In the genomic region with DNA sequence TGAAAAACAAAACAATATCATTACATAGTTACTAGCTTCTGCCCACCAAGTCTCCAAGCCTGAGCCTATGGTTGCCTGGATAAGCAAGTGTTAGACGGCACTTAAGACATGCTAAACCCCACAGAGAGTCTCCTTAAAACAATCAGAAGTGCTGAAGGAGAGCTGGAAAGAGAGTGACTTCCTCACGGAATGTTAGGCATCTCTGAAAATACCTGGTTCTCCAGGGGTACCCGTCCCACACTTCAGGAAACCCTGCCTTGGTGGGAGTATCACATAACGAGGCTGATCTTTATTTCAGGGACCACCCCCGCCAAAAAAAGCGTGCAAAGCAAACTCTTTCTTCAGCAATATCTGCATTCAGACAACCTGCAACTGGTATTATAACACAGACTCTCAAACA, we compare ENCODE assay signal across 39 cellular contexts. TPM values are rescaled to one million over a fixed set of nuclear protein-coding genes. Genes with fewer than 3 reads are reported as not detected.
"Had no signal": no experiment of that assay in that cellular context is flagged by ENCODE, and none has a peak within 500 bp of the region (broad histone marks: within the 10 kb centered on the region; RNA-seq: fewer than 3 reads in every experiment).

No MANE protein-coding gene starts in this region.

- H3K36me3 ChIP-seq: brain microvascular endothelial cell, esophagus squamous epithelium, gastroesophageal sphincter, heart right ventricle had no signal

- DNase-seq: activated CD4-positive, alpha-beta T cell treated with anti-CD3 and anti-CD28 coated beads for 1 hour; activated CD4-positive, alpha-beta T cell treated with anti-CD3 and anti-CD28 coated beads for 4 hours; activated CD4-positive, alpha-beta T cell treated with anti-CD3 and anti-CD28 coated beads, Interleukin-2, amount 10 ng/mL, durations not matched to agents 7 days and 5 days; activated CD4-positive, alpha-beta T cell treated with anti-CD3 and anti-CD28 coated beads, Interleukin-2, amount 50 U/mL, for 48 hours; activated CD8-positive, alpha-beta memory T cell treated with anti-CD3 and anti-CD28 coated beads for 24 hours; activated CD8-positive, alpha-beta T cell treated with anti-CD3 and anti-CD28 coated beads for 36 hours; activated effector memory CD4-positive, alpha-beta T cell treated with Interleukin-2 at 50 U/mL for 16 hours; activated gamma-delta T cell treated with Interleukin-2 at 50 U/mL for 16 hours; activated naive CD4-positive, alpha-beta T cell treated with anti-CD3 and anti-CD28 coated beads, Interleukin-2, amount 50 U/mL, for 16 hours; activated naive CD4-positive, alpha-beta T cell treated with Interleukin-2 at 50 U/mL for 16 hours; activated T-cell treated with anti-CD3 and anti-CD28 coated beads, Interleukin-2, amount 50 U/mL, for 4 hours; amniotic stem cell; anterior cingulate cortex; brain microvascular endothelial cell; dermis blood vessel endothelial cell; effector CD4-positive, alpha-beta T cell; effector memory CD8-positive, alpha-beta T cell; esophagus squamous epithelium; foreskin melanocyte; heart right ventricle; T-helper 1 cell; T-helper 17 cell; T1000 had no signal

- H3K4me3 ChIP-seq: coronary artery, esophagus squamous epithelium, gastroesophageal sphincter, heart right ventricle had no signal

- H3K9me3 Mint-ChIP-seq: activated CD4-positive, alpha-beta T cell treated with anti-CD3 and anti-CD28 coated beads, Interleukin-2, amount 10 ng/mL, durations not matched to agents 7 days and 5 days; activated CD8-positive, alpha-beta T cell treated with anti-CD3 and anti-CD28 coated beads for 36 hours; activated T-cell treated with anti-CD3 and anti-CD28 coated beads, Interleukin-2, amount 50 U/mL, for 4 hours; activated T-helper 17 cell treated with anti-CD3 and anti-CD28 coated beads, Interleukin-2, amount 50 U/mL, for 72 hours; central memory CD8-positive, alpha-beta T cell; effector memory CD8-positive, alpha-beta T cell; T-helper 2 cell treated with Interferon-gamma antibody and Interleukin-4, amounts not matched to agents 5 μg/mL and 100 μg/mL, for 36 hours had no signal

- H3K27ac Mint-ChIP-seq: activated CD4-positive, alpha-beta T cell treated with anti-CD3 and anti-CD28 coated beads, Interleukin-2, amount 10 ng/mL, durations not matched to agents 7 days and 5 days; activated CD8-positive, alpha-beta T cell treated with anti-CD3 and anti-CD28 coated beads for 36 hours; activated naive CD8-positive, alpha-beta T cell; activated T-helper 17 cell treated with anti-CD3 and anti-CD28 coated beads, Interleukin-2, amount 50 U/mL, for 72 hours; effector memory CD8-positive, alpha-beta T cell; T-helper 17 cell; T-helper 2 cell treated with Interferon-gamma antibody and Interleukin-4, amounts not matched to agents 5 μg/mL and 100 μg/mL, for 36 hours had no signal

- H3K9me3 ChIP-seq: esophagus squamous epithelium, gastroesophageal sphincter, heart right ventricle had no signal

- H3K36me3 Mint-ChIP-seq: activated naive CD8-positive, alpha-beta T cell had no signal

- H3K4me3 Mint-ChIP-seq: activated CD4-positive, alpha-beta T cell treated with anti-CD3 and anti-CD28 coated beads, Interleukin-2, amount 10 ng/mL, durations not matched to agents 7 days and 5 days; activated CD8-positive, alpha-beta T cell treated with anti-CD3 and anti-CD28 coated beads for 36 hours; activated naive CD8-positive, alpha-beta T cell; activated T-cell treated with anti-CD3 and anti-CD28 coated beads, Interleukin-2, amount 50 U/mL, for 4 hours; activated T-helper 17 cell treated with anti-CD3 and anti-CD28 coated beads, Interleukin-2, amount 50 U/mL, for 72 hours; central memory CD8-positive, alpha-beta T cell; effector memory CD8-positive, alpha-beta T cell; T-helper 17 cell; T-helper 2 cell treated with Interferon-gamma antibody and Interleukin-4, amounts not matched to agents 5 μg/mL and 100 μg/mL, for 36 hours had no signal

- H3K27ac ChIP-seq: brain microvascular endothelial cell, coronary artery, epithelial cell of prostate, esophagus squamous epithelium, gastroesophageal sphincter, heart right ventricle had no signal

- H3K4me1 Mint-ChIP-seq: activated CD4-positive, alpha-beta T cell treated with anti-CD3 and anti-CD28 coated beads, Interleukin-2, amount 10 ng/mL, durations not matched to agents 7 days and 5 days; activated T-helper 17 cell treated with anti-CD3 and anti-CD28 coated beads, Interleukin-2, amount 50 U/mL, for 72 hours; central memory CD8-positive, alpha-beta T cell; T-helper 17 cell had no signal

- ATAC-seq: activated CD8-positive, alpha-beta T cell treated with anti-CD3 and anti-CD28 coated beads for 36 hours; activated T-cell treated with anti-CD3 and anti-CD28 coated beads, Interleukin-2, amount 50 U/mL, for 4 hours; activated T-helper 17 cell treated with anti-CD3 and anti-CD28 coated beads, Interleukin-2, amount 50 U/mL, for 72 hours; effector memory CD8-positive, alpha-beta T cell; gastroesophageal sphincter; heart right ventricle; T-helper 17 cell had no signal

- H3K4me1 ChIP-seq: esophagus squamous epithelium, gastroesophageal sphincter, heart right ventricle had no signal

RNA-seq across cellular contexts. Expression of gene LHX5, which starts 18.3 kb away (rescaled TPM):
- total RNA-seq: activated CD4-positive, alpha-beta T cell treated with anti-CD3 and anti-CD28 coated beads, Interleukin-2, amount 10 ng/mL, durations not matched to agents 7 days and 5 days; activated CD8-positive, alpha-beta T cell treated with anti-CD3 and anti-CD28 coated beads for 36 hours; activated T-cell treated with anti-CD3 and anti-CD28 coated beads, Interleukin-2, amount 50 U/mL, for 4 hours; activated T-helper 17 cell treated with anti-CD3 and anti-CD28 coated beads, Interleukin-2, amount 50 U/mL, for 72 hours; cardiac septum; dermis blood vessel endothelial cell; endothelial cell of umbilical vein; esophagus squamous epithelium; fibroblast of lung; fibroblast of villous mesenchyme; gastroesophageal sphincter; glomerular endothelial cell; heart right ventricle; T-helper 17 cell had no signal
- polyA plus RNA-seq: endothelial cell of umbilical vein, esophagus, fibroblast of lung, heart right ventricle had no signal

RNA-seq across cellular contexts. Expression of gene SDSL, which starts 31.1 kb away (rescaled TPM):
- total RNA-seq: activated CD8-positive, alpha-beta T cell treated with anti-CD3 and anti-CD28 coated beads for 36 hours had no signal

RNA-seq across cellular contexts. Expression of gene SDS, which starts 49.6 kb away (rescaled TPM):
- total RNA-seq: activated CD4-positive, alpha-beta T cell treated with anti-CD3 and anti-CD28 coated beads, Interleukin-2, amount 10 ng/mL, durations not matched to agents 7 days and 5 days; activated CD8-positive, alpha-beta T cell treated with anti-CD3 and anti-CD28 coated beads for 36 hours; activated T-helper 17 cell treated with anti-CD3 and anti-CD28 coated beads, Interleukin-2, amount 50 U/mL, for 72 hours; astrocyte; bronchial epithelial cell; cerebellum; dermis blood vessel endothelial cell; endothelial cell of umbilical vein; fibroblast of lung; fibroblast of villous mesenchyme; glomerular endothelial cell; T-helper 17 cell had no signal
- polyA plus RNA-seq: endothelial cell of umbilical vein, fibroblast of lung had no signal
